Comparison of ENCODE assay signal across 1 cellular context in the genomic region with DNA sequence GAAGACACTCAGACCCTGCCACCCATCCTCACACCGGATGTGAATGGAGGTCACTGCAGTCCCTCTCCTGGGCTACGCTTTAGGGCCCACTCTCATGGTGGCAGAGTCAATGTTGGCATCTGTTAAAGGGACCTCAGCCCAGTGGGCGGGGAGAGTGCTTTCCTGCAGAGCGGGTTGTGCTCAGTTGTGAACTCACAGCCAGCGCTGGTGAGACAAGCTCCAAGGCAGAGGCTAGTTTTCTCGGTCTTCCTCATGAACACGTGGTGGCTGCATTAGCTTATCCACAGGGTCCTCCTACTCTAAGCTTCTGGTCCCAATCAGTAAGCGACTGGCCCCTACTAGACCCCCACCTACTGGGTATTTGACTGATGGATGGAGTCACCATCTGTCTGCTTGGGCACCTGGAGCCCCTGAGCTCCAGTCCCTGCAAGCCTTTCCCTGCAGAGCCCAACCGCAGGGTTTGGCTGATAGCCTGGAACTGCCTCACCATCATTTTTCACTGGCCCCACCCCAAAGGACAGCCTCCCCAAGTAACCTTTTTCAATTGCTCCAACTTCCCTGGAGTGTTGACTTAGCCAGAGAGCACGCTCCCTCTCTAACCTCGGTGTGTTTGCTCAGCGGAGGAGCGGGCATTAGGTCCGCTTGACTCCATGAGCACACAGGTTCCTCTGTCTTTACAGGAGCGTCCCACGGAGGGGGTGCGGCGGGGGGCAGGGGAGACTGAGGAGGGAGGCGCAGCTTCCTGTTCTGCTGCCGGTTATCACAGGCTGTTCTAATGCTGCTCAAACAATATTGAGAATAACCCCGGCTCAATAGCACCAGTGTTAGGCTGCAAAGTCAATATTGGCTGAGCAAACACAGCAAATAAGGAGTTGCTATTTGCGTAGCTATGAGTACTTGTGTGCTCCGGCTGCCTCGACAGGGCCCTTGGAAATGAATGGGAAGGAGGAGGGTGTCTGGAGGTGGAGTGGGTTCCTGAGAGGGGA.
A peak's percentile ranks its signal among the peaks of the same experiment; 100 is the strongest.
TF ChIP-seq lines count a peak whose summit lies in the region.

No MANE protein-coding gene starts in this region.

TF ChIP-seq in HepG2, 621 proteins besides CTCF, POLR2A, EP300 and RAD21 (continued from another document and continues in another):
- TF ChIP-seq, protein P1, sequence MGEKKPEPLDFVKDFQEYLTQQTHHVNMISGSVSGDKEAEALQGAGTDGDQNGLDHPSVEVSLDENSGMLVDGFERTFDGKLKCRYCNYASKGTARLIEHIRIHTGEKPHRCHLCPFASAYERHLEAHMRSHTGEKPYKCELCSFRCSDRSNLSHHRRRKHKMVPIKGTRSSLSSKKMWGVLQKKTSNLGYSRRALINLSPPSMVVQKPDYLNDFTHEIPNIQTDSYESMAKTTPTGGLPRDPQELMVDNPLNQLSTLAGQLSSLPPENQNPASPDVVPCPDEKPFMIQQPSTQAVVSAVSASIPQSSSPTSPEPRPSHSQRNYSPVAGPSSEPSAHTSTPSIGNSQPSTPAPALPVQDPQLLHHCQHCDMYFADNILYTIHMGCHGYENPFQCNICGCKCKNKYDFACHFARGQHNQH (CRISPR knock-in tag; IDR thresholded peaks at IDR 0.05): peak; percentile 82; the same call in 1 of the 2 replicates
- TF ChIP-seq, protein P2, sequence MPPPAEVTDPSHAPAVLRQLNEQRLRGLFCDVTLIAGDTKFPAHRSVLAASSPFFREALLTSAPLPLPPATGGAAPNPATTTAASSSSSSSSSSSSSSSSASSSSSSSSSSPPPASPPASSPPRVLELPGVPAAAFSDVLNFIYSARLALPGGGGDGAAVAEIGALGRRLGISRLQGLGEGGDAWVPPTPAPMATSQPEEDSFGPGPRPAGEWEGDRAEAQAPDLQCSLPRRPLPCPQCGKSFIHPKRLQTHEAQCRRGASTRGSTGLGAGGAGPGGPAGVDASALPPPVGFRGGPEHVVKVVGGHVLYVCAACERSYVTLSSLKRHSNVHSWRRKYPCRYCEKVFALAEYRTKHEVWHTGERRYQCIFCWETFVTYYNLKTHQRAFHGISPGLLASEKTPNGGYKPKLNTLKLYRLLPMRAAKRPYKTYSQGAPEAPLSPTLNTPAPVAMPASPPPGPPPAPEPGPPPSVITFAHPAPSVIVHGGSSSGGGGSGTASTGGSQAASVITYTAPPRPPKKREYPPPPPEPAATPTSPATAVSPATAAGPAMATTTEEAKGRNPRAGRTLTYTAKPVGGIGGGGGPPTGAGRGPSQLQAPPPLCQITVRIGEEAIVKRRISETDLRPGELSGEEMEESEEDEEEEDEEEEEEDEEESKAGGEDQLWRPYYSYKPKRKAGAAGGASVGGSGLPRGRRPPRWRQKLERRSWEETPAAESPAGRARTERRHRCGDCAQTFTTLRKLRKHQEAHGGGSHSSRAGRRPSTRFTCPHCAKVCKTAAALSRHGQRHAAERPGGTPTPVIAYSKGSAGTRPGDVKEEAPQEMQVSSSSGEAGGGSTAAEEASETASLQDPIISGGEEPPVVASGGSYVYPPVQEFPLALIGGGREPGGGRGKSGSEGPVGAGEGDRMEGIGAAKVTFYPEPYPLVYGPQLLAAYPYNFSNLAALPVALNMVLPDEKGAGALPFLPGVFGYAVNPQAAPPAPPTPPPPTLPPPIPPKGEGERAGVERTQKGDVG (CRISPR knock-in tag; IDR thresholded peaks at IDR 0.05; ENCODE audit: borderline replicate concordance): no peak
- TF ChIP-seq ATF1 (CRISPR knock-in tag; IDR thresholded peaks at IDR 0.05) (peak; percentile 56), ZNF773 (CRISPR knock-in tag; IDR thresholded peaks at IDR 0.05; ENCODE audit: borderline replicate concordance) (no peak), ZSCAN30 (CRISPR knock-in tag; IDR thresholded peaks at IDR 0.05) (peak; percentile 80; the same call in 1 of the 2 replicates), HDAC6 (IDR thresholded peaks at IDR 0.05; ENCODE audit: low read depth, low read length) (no peak), FOXK1 (CRISPR knock-in tag; IDR thresholded peaks at IDR 0.05; ENCODE audit: borderline replicate concordance, low read depth) (peak; percentile 92; the same call in 1 of the 2 replicates), ZNF552 (CRISPR knock-in tag; IDR thresholded peaks at IDR 0.05; ENCODE audit: borderline replicate concordance) (no peak), ZKSCAN1 (IDR thresholded peaks at IDR 0.05; ENCODE audit: low read length) (0 out of 2 replicates have a peak, but pooled peaks have one; percentile 34), ZNF234 (CRISPR knock-in tag; conservative IDR thresholded peaks at IDR 0.05) (no peak), ZNF496 (CRISPR knock-in tag; IDR thresholded peaks at IDR 0.05; ENCODE audit: insufficient replicate concordance) (no peak), ZNF790 (CRISPR knock-in tag; IDR thresholded peaks at IDR 0.05; ENCODE audit: borderline replicate concordance) (no peak), HMG20B (CRISPR knock-in tag; conservative IDR thresholded peaks at IDR 0.05) (peak; percentile 100), ZNF7 (CRISPR knock-in tag; IDR thresholded peaks at IDR 0.05) (no peak), ZNF678 (CRISPR knock-in tag; IDR thresholded peaks at IDR 0.05) (no peak), SP5 (CRISPR knock-in tag; IDR thresholded peaks at IDR 0.05; ENCODE audit: borderline replicate concordance, low read depth) (peak; percentile 99), GTF2F1 (IDR thresholded peaks at IDR 0.05; ENCODE audit: low read length) (peak; percentile 29; the same call in 1 of the 2 replicates), NR1H2 (CRISPR knock-in tag; IDR thresholded peaks at IDR 0.05; ENCODE audit: borderline replicate concordance, low read depth) (no peak; the same call in 1 of the 2 replicates), BHLHE40 (IDR thresholded peaks at IDR 0.05; ENCODE audit: low read length) (peak; percentile 82), IRF2 (CRISPR knock-in tag; IDR thresholded peaks at IDR 0.05) (peak; percentile 75), ZNF383 (CRISPR knock-in tag; IDR thresholded peaks at IDR 0.05; ENCODE audit: borderline replicate concordance) (no peak), JUND (CRISPR knock-in tag; IDR thresholded peaks at IDR 0.05) (peak; percentile 89), ZC3H4 (CRISPR knock-in tag; IDR thresholded peaks at IDR 0.05; ENCODE audit: borderline replicate concordance) (no peak), ZFP37 (CRISPR knock-in tag; IDR thresholded peaks at IDR 0.05; ENCODE audit: borderline replicate concordance) (peak; percentile 89; the same call in 1 of the 2 replicates), KMT2A (CRISPR knock-in tag; IDR thresholded peaks at IDR 0.05) (0 out of 2 replicates have a peak, but pooled peaks have one; percentile 25), HOXA5 (CRISPR knock-in tag; IDR thresholded peaks at IDR 0.05) (peak; percentile 83; the same call in 1 of the 2 replicates)
- TF ChIP-seq, protein P3, sequence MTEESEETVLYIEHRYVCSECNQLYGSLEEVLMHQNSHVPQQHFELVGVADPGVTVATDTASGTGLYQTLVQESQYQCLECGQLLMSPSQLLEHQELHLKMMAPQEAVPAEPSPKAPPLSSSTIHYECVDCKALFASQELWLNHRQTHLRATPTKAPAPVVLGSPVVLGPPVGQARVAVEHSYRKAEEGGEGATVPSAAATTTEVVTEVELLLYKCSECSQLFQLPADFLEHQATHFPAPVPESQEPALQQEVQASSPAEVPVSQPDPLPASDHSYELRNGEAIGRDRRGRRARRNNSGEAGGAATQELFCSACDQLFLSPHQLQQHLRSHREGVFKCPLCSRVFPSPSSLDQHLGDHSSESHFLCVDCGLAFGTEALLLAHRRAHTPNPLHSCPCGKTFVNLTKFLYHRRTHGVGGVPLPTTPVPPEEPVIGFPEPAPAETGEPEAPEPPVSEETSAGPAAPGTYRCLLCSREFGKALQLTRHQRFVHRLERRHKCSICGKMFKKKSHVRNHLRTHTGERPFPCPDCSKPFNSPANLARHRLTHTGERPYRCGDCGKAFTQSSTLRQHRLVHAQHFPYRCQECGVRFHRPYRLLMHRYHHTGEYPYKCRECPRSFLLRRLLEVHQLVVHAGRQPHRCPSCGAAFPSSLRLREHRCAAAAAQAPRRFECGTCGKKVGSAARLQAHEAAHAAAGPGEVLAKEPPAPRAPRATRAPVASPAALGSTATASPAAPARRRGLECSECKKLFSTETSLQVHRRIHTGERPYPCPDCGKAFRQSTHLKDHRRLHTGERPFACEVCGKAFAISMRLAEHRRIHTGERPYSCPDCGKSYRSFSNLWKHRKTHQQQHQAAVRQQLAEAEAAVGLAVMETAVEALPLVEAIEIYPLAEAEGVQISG (CRISPR knock-in tag; IDR thresholded peaks at IDR 0.05): peak; percentile 78
- TF ChIP-seq, protein P4, sequence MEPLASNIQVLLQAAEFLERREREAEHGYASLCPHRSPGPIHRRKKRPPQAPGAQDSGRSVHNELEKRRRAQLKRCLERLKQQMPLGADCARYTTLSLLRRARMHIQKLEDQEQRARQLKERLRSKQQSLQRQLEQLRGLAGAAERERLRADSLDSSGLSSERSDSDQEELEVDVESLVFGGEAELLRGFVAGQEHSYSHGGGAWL (CRISPR knock-in tag; IDR thresholded peaks at IDR 0.05): 0 out of 2 replicates have a peak, but pooled peaks have one; percentile 34
- TF ChIP-seq, protein P5, sequence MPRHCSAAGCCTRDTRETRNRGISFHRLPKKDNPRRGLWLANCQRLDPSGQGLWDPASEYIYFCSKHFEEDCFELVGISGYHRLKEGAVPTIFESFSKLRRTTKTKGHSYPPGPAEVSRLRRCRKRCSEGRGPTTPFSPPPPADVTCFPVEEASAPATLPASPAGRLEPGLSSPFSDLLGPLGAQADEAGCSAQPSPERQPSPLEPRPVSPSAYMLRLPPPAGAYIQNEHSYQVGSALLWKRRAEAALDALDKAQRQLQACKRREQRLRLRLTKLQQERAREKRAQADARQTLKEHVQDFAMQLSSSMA (CRISPR knock-in tag; IDR thresholded peaks at IDR 0.05): 0 out of 2 replicates have a peak, but pooled peaks have one; percentile 49
- TF ChIP-seq, protein P6, sequence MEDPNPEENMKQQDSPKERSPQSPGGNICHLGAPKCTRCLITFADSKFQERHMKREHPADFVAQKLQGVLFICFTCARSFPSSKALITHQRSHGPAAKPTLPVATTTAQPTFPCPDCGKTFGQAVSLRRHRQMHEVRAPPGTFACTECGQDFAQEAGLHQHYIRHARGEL (CRISPR knock-in tag; IDR thresholded peaks at IDR 0.05): 0 out of 2 replicates have a peak, but pooled peaks have one; percentile 32
- TF ChIP-seq, protein P7, sequence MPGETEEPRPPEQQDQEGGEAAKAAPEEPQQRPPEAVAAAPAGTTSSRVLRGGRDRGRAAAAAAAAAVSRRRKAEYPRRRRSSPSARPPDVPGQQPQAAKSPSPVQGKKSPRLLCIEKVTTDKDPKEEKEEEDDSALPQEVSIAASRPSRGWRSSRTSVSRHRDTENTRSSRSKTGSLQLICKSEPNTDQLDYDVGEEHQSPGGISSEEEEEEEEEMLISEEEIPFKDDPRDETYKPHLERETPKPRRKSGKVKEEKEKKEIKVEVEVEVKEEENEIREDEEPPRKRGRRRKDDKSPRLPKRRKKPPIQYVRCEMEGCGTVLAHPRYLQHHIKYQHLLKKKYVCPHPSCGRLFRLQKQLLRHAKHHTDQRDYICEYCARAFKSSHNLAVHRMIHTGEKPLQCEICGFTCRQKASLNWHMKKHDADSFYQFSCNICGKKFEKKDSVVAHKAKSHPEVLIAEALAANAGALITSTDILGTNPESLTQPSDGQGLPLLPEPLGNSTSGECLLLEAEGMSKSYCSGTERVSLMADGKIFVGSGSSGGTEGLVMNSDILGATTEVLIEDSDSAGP (CRISPR knock-in tag; IDR thresholded peaks at IDR 0.05; ENCODE audit: borderline replicate concordance): peak; percentile 69; the same call in 1 of the 2 replicates
- TF ChIP-seq, protein P8, sequence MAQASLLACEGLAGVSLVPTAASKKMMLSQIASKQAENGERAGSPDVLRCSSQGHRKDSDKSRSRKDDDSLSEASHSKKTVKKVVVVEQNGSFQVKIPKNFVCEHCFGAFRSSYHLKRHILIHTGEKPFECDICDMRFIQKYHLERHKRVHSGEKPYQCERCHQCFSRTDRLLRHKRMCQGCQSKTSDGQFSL (CRISPR knock-in tag; IDR thresholded peaks at IDR 0.05): peak; percentile 86
- TF ChIP-seq, protein P9, sequence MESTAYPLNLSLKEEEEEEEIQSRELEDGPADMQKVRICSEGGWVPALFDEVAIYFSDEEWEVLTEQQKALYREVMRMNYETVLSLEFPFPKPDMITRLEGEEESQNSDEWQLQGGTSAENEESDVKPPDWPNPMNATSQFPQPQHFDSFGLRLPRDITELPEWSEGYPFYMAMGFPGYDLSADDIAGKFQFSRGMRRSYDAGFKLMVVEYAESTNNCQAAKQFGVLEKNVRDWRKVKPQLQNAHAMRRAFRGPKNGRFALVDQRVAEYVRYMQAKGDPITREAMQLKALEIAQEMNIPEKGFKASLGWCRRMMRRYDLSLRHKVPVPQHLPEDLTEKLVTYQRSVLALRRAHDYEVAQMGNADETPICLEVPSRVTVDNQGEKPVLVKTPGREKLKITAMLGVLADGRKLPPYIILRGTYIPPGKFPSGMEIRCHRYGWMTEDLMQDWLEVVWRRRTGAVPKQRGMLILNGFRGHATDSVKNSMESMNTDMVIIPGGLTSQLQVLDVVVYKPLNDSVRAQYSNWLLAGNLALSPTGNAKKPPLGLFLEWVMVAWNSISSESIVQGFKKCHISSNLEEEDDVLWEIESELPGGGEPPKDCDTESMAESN (CRISPR knock-in tag; conservative IDR thresholded peaks at IDR 0.05): peak; percentile 83; the same call in 1 of the 2 replicates
- TF ChIP-seq, protein P10, sequence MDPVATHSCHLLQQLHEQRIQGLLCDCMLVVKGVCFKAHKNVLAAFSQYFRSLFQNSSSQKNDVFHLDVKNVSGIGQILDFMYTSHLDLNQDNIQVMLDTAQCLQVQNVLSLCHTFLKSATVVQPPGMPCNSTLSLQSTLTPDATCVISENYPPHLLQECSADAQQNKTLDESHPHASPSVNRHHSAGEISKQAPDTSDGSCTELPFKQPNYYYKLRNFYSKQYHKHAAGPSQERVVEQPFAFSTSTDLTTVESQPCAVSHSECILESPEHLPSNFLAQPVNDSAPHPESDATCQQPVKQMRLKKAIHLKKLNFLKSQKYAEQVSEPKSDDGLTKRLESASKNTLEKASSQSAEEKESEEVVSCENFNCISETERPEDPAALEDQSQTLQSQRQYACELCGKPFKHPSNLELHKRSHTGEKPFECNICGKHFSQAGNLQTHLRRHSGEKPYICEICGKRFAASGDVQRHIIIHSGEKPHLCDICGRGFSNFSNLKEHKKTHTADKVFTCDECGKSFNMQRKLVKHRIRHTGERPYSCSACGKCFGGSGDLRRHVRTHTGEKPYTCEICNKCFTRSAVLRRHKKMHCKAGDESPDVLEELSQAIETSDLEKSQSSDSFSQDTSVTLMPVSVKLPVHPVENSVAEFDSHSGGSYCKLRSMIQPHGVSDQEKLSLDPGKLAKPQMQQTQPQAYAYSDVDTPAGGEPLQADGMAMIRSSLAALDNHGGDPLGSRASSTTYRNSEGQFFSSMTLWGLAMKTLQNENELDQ (CRISPR knock-in tag; IDR thresholded peaks at IDR 0.05; ENCODE audit: borderline replicate concordance): peak; percentile 83; the same call in 1 of the 2 replicates
- TF ChIP-seq, protein P11, sequence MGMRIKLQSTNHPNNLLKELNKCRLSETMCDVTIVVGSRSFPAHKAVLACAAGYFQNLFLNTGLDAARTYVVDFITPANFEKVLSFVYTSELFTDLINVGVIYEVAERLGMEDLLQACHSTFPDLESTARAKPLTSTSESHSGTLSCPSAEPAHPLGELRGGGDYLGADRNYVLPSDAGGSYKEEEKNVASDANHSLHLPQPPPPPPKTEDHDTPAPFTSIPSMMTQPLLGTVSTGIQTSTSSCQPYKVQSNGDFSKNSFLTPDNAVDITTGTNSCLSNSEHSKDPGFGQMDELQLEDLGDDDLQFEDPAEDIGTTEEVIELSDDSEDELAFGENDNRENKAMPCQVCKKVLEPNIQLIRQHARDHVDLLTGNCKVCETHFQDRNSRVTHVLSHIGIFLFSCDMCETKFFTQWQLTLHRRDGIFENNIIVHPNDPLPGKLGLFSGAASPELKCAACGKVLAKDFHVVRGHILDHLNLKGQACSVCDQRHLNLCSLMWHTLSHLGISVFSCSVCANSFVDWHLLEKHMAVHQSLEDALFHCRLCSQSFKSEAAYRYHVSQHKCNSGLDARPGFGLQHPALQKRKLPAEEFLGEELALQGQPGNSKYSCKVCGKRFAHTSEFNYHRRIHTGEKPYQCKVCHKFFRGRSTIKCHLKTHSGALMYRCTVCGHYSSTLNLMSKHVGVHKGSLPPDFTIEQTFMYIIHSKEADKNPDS (CRISPR knock-in tag; IDR thresholded peaks at IDR 0.05): peak; percentile 78
